Comparison of ENCODE assay signal across 8 cellular contexts in the genomic region with DNA sequence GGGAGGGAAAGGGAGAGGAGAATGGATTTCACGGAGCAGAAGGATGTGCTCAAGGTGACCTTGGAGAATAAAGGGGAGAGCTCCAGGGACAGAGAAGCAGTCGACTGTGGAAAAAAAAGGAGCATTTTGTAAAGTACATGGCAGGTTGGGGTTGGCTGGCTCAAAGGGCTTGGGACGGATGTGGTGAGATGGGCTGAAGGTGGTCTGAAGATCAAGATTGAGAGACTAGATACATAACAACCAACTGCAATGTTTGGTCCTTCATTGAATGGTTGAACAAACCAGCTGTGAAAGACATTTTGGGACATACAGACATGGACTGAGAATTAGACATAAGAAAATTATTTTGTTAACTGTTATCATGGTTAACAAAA. TPM values are rescaled to one million over a fixed set of nuclear protein-coding genes. Genes with fewer than 3 reads are reported as not detected.
DNase-seq lines count a peak whose midpoint lies in the region; TF ChIP-seq lines count a peak whose summit lies in the region.

No MANE protein-coding gene starts in this region.

- H3K36me3 ChIP-seq in H7 (replicated peaks; ENCODE audit: control insufficient read depth, insufficient read depth, low read length) = peaks cover 12% of the 10 kb centered on the region

- DNase-seq in H7 = no peak
- no peak for DNase-seq in foreskin fibroblast
- no peak for DNase-seq in AML-193 (lab: John Stamatoyannopoulos, UW)
- no peak for DNase-seq in NCI-H526 treated with DMSO at 0.1 percent for 48 hours (lab: John Stamatoyannopoulos, UW)
- DNase-seq in DMS 273 (lab: John Stamatoyannopoulos, UW; ENCODE audit: unreplicated experiment) = no peak
- DNase-seq in activated CD4-positive, alpha-beta T cell treated with anti-CD3 and anti-CD28 coated beads, Interleukin-2, amount 50 U/mL, for 48 hours = no peak

- H3K27me3 ChIP-seq in H7 (ENCODE audit: control insufficient read depth, insufficient read depth, low read length) = no peaks in the 10 kb centered on the region

- peak overlapping the region; percentile 95 for H3K4me3 ChIP-seq in H7 (ENCODE audit: insufficient read depth, low read depth, low read length)
- H3K4me3 ChIP-seq in WI38 (ENCODE audit: low read depth, low read length) = peak overlapping the region; percentile 95
- H3K4me3 ChIP-seq in foreskin fibroblast (ENCODE audit: low read depth in 1 of 2, low read length in 2 of 2) = peak overlapping the region; percentile 70 to 93
- peak overlapping the region in 6 of 7 experiments; percentile 68 to 92 (median 80) for H3K4me3 ChIP-seq in skin epidermis

- H3K27ac ChIP-seq in skin epidermis = peak overlapping the region in 20 of 21 experiments; percentile 87 to 100 (median 98)

- TF ChIP-seq CTCF in WI38 (IDR thresholded peaks at IDR 0.05; ENCODE audit: low read depth, low read length) = no peak
- TF ChIP-seq CTCF in foreskin fibroblast (IDR thresholded peaks at IDR 0.05; ENCODE audit: low read depth, low read length) = no peak

RNA-seq across cellular contexts. Expression of gene CD63, which starts 1.6 kb away (rescaled TPM):
- 314 and 321 TPM in 2 replicates for total RNA-seq in H7 (2014; rRNA removed; shearing (Covaris generic))

RNA-seq across cellular contexts. Expression of gene RDH5, which starts 10.2 kb away (rescaled TPM):
- 2.1 and 4.2 TPM in 2 replicates for total RNA-seq in H7 (2014; rRNA removed; shearing (Covaris generic))

RNA-seq across cellular contexts. Expression of gene GDF11, which starts 12.5 kb away (rescaled TPM):
- 11.1 and 13.7 TPM in 2 replicates for total RNA-seq in H7 (2014; rRNA removed; shearing (Covaris generic))

RNA-seq across cellular contexts. Expression of gene BLOC1S1, which starts 14.6 kb away (rescaled TPM):
- total RNA-seq in H7 (2014; rRNA removed; shearing (Covaris generic)) = 59.6 and 76.9 TPM in 2 replicates

RNA-seq across cellular contexts. Expression of gene ITGA7, which starts 22.7 kb away (rescaled TPM):
- total RNA-seq in H7 (2014; rRNA removed; shearing (Covaris generic)) = 38.0 and 46.1 TPM in 2 replicates
